ENCODE assay signal across 21 cellular contexts in the genomic region with DNA sequence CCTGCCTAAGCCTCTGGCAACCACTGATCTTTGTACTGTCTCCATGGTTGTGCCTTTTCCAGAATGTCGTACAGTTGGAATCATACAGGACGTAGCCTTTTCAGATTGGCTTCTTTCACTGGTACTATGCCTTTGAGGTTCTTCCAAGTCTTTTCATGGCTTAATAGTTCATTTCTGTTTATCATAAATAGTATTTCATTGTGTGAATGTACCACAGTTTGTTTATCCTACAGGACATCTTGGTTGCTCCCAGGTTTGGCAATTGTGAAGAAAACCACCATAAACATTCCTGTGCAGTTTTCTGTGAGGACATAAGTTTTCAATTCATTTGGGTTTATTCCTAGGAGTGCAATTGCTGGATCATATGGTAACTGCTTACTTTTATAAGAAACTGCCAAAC.
"Had no signal": no experiment of that assay in that cellular context is flagged by ENCODE, and none has a peak within 500 bp of the region (broad histone marks: within the 10 kb centered on the region; RNA-seq: fewer than 3 reads in every experiment).

No MANE protein-coding gene starts in this region.

- H3K27ac ChIP-seq: coronary artery, dorsolateral prefrontal cortex, epithelial cell of prostate, esophagus squamous epithelium, foreskin keratinocyte, gastroesophageal sphincter, heart left ventricle, hepatocyte, left lung, lower lobe of right lung had no signal

- H3K27me3 ChIP-seq: esophagus squamous epithelium, gastroesophageal sphincter, heart left ventricle, hepatocyte, left lung had no signal

- DNase-seq: dermis blood vessel endothelial cell; dorsolateral prefrontal cortex; effector CD4-positive, alpha-beta T cell; effector memory CD4-positive, alpha-beta T cell; erythroblast; esophagus squamous epithelium; foreskin keratinocyte; heart left ventricle; hypothalamus; immature natural killer cell; left cardiac atrium; left lung; left ventricle myocardium superior; lower lobe of right lung; mesenchymal stem cell; mucosa of descending colon; naive B cell had no signal

- H3K4me3 ChIP-seq: coronary artery, dorsolateral prefrontal cortex, esophagus squamous epithelium, gastroesophageal sphincter, heart left ventricle, hepatocyte, left lung, lower lobe of right lung, mucosa of descending colon had no signal

- H3K4me1 ChIP-seq: esophagus squamous epithelium, foreskin keratinocyte, heart left ventricle, left lung, lower lobe of right lung had no signal

- H3K36me3 ChIP-seq: esophagus squamous epithelium, gastroesophageal sphincter, heart left ventricle, left lung, lower lobe of right lung had no signal
